2 cellular contexts compared by ENCODE assay signal in genomic region chr6:78911218-78911617, GRCh38.
TF ChIP-seq lines count a peak whose summit lies in the region.

No MANE protein-coding gene starts in this region.

TF ChIP-seq in IMR-90, 13 proteins besides CTCF, POLR2A, EP300 and RAD21:
- no peak for TF ChIP-seq MAZ (IDR thresholded peaks at IDR 0.05; ENCODE audit: borderline replicate concordance, low read depth, low read length)
- no peak for TF ChIP-seq MAFK (IDR thresholded peaks at IDR 0.05; ENCODE audit: low read depth, low read length)
- TF ChIP-seq USF2 (IDR thresholded peaks at IDR 0.05; ENCODE audit: low read depth, low read length) = no peak
- TF ChIP-seq NFE2L2 (IDR thresholded peaks at IDR 0.05; ENCODE audit: low read depth, low read length) = no peak

TF ChIP-seq in GM12891, 5 proteins besides CTCF, POLR2A, EP300 and RAD21 (continued from another document):
- no peak for TF ChIP-seq POLR2AphosphoS5 (IDR thresholded peaks at IDR 0.05; ENCODE audit: low read depth, low read length)
- TF ChIP-seq PAX5 (IDR thresholded peaks at IDR 0.05; ENCODE audit: insufficient read depth, low read length, severe bottlenecking) = no peak
- TF ChIP-seq POU2F2 (IDR thresholded peaks at IDR 0.05; ENCODE audit: low read depth, low read length) = no peak
- no peak for TF ChIP-seq TAF1 (IDR thresholded peaks at IDR 0.05; ENCODE audit: low read depth, low read length)
